In genomic region chr7:131945313-131945831, GRCh38 we compare ENCODE assay signal across 8 cellular contexts.
A peak's percentile ranks its signal among the peaks of the same experiment; 100 is the strongest.
DNase-seq lines count a peak whose midpoint lies in the region; ATAC-seq and TF ChIP-seq lines count a peak whose summit lies in the region.

No MANE protein-coding gene starts in this region.

- peak; percentile 81 for TF ChIP-seq CTCF in OCI-LY7 (conservative IDR thresholded peaks at IDR 0.05; ENCODE audit: low read length)
- TF ChIP-seq CTCF in mammary epithelial cell (conservative IDR thresholded peaks at IDR 0.05 in 1 of 2, IDR thresholded peaks at IDR 0.05 in 1 of 2; ENCODE audit: extremely low read depth in 1 of 2, insufficient read depth in 1 of 2, low read depth in 1 of 2, low read length in 2 of 2), result peak; percentile 50 to 86
- peak; percentile 67 to 77 for TF ChIP-seq CTCF in left lung (IDR thresholded peaks at IDR 0.05)

- H3K4me3 ChIP-seq in OCI-LY7 (ENCODE audit: low read depth, low read length, poor library complexity, severe bottlenecking) (no peak overlapping the region), mammary epithelial cell (replicated peaks in 1 of 3; ENCODE audit: insufficient read depth in 1 of 3, low read depth in 2 of 3, low read length in 3 of 3) (no peak overlapping the region), left lung (no peak overlapping the region)

- H2AFZ ChIP-seq in OCI-LY7 (ENCODE audit: low read length) (no peak overlapping the region), mammary epithelial cell (ENCODE audit: low read depth, low read length) (peak overlapping the region; percentile 25)

- no TSS peak for BruUV-seq in OCI-LY7 (replicated peaks; lab: Mats Ljungman, UMichigan)
- no TSS peak for BruUV-seq in mammary epithelial cell (replicated peaks; lab: Mats Ljungman, UMichigan)

- in situ Hi-C loops in mammary epithelial cell (cut with MboI; ENCODE audit: low sequenced_read_pairs in 2 of 2), result loop anchor here (10.0 to 25.0 kb wide), 2 partner anchors 309 to 642 kb away; partner anchors contain the start of gene PLXNA4 (in 1 of the 2)

- H3K27ac ChIP-seq in OCI-LY7 (ENCODE audit: low read depth, low read length, poor library complexity, severe bottlenecking) (no peak overlapping the region), mammary epithelial cell (ENCODE audit: insufficient read depth, low read depth, low read length) (no peak overlapping the region), left lung (no peak overlapping the region)

- POLR2A ChIA-PET in OCI-LY7 (lab: Charles Lee), result interaction anchor here (0.6 kb wide), 1 partner anchor 327 kb away, joined by 4 read pairs; no protein-coding TSS in a partner anchor

- DNase-seq in Right ventricle myocardium superior (peak; percentile 65), cardiac septum (ENCODE audit: low spot score) (no peak), OCI-LY7 (ENCODE audit: low spot score) (peak; percentile 47), mammary epithelial cell (peak; percentile 12), left lung (peak in 1 of 2 donors; percentile 81)
- peak; percentile 13 to 14 for DNase-seq in stimulated activated CD8-positive, alpha-beta memory T cell treated with anti-CD3 and anti-CD28 coated beads, Interleukin-2, amount 100 ng/mL, for 48 hours (ENCODE audit: low read depth in 2 of 2)

- ATAC-seq in Right ventricle myocardium superior (ENCODE audit: poor library complexity) (peak; percentile 81), HG03521 (IDR thresholded peaks at IDR 0.05; ENCODE audit: unreplicated experiment) (peak; percentile 53), left lung (peak; percentile 90), GM21737 (IDR thresholded peaks at IDR 0.05; ENCODE audit: unreplicated experiment) (no peak)

- H3K4me1 ChIP-seq in OCI-LY7 (ENCODE audit: insufficient read depth, low read length, poor library complexity, severe bottlenecking) (no peaks in the 10 kb centered on the region), mammary epithelial cell (ENCODE audit: insufficient read depth, low read length) (peaks cover 5% of the 10 kb centered on the region), left lung (peaks cover 0 to 7% of the 10 kb centered on the region in 2 donors)

- H3K36me3 ChIP-seq in OCI-LY7 (ENCODE audit: insufficient read depth, low read length) (no peaks in the 10 kb centered on the region), mammary epithelial cell (ENCODE audit: insufficient read depth, low read length) (no peaks in the 10 kb centered on the region), left lung (no peaks in the 10 kb centered on the region)

- no peak overlapping the region for H3K9ac ChIP-seq in mammary epithelial cell (ENCODE audit: insufficient read depth, low read length)

- CTCF ChIA-PET in OCI-LY7 (lab: Charles Lee; ENCODE audit: unreplicated experiment), result no interaction called here
- CTCF ChIA-PET in mammary epithelial cell (lab: Charles Lee; ENCODE audit: low non-redundant PET), result no interaction called here

- H4K20me1 ChIP-seq in OCI-LY7 (ENCODE audit: insufficient read depth, low read length), result no peaks in the 10 kb centered on the region
- no peaks in the 10 kb centered on the region for H4K20me1 ChIP-seq in mammary epithelial cell (ENCODE audit: insufficient read depth, low read length)

- H3K9me2 ChIP-seq in OCI-LY7 (ENCODE audit: insufficient read depth, low read length), result no peaks in the 10 kb centered on the region

- H3K9me3 ChIP-seq in OCI-LY7 (ENCODE audit: low read length) (no peaks in the 10 kb centered on the region), mammary epithelial cell (replicated peaks; ENCODE audit: insufficient read depth, low read length) (no peaks in the 10 kb centered on the region), left lung (no peaks in the 10 kb centered on the region)

- H3K4me2 ChIP-seq in OCI-LY7 (ENCODE audit: low read length) (no peak overlapping the region), mammary epithelial cell (ENCODE audit: insufficient read depth, low read depth, low read length) (peak overlapping the region; percentile 50)

- intact Hi-C loops in Right ventricle myocardium superior (cut with DNase I), result loop anchor here (5.0 kb wide), 1 partner anchor 637 kb away; no protein-coding TSS in a partner anchor
- intact Hi-C loops in cardiac septum (cut with DNase I), result loop anchor here (5.0 kb wide), 1 partner anchor 632 kb away; the partner anchor contains the start of gene PLXNA4
- intact Hi-C loops in OCI-LY7 (cut with micrococcal nuclease; ENCODE audit: unreplicated experiment), result no loop called here
- intact Hi-C loops in mammary epithelial cell (cut with micrococcal nuclease), result loop anchor here (1.0 to 10.0 kb wide), 7 partner anchors 86 to 1489 kb away; no protein-coding TSS in a partner anchor
- intact Hi-C loops in left lung (cut with DNase I), result no loop called here

- H3K27me3 ChIP-seq in mammary epithelial cell (ENCODE audit: insufficient read depth, low read length), result no peaks in the 10 kb centered on the region
- H3K27me3 ChIP-seq in left lung, result peaks cover 5 to 48% of the 10 kb centered on the region in 2 donors

- H3K79me2 ChIP-seq in OCI-LY7 (ENCODE audit: insufficient read depth, low read depth, low read length), result no peaks in the 10 kb centered on the region
- H3K79me2 ChIP-seq in mammary epithelial cell (ENCODE audit: insufficient read depth, low read length), result no peaks in the 10 kb centered on the region

- dilution Hi-C loops in mammary epithelial cell (cut with HindIII; ENCODE audit: low sequenced_read_pairs), result no loop called here

- 5% methylated on average over 17 of the region's 38 CpGs for WGBS in mammary epithelial cell (ENCODE audit: low coverage, missing lambda C conversion rate)

Comparison
In these comparisons a context has a peak if more than half of its experiments do, and no peak if none do; other contexts are left out.
1. intact Hi-C loops: an anchor here in Right ventricle myocardium superior (5.0 kb wide), cardiac septum (5.0 kb wide) and mammary epithelial cell (1.0 to 10.0 kb wide); none called in OCI-LY7 and left lung.